In genomic region chr6:356828-357251, GRCh38 we compare ENCODE assay signal across 11 cellular contexts. TPM values are rescaled to one million over a fixed set of nuclear protein-coding genes. Genes with fewer than 3 reads are reported as not detected.
DNase-seq lines count a peak whose midpoint lies in the region; ATAC-seq and TF ChIP-seq lines count a peak whose summit lies in the region.
"Had no signal": no experiment of that assay in that cellular context is flagged by ENCODE, and none has a peak within 500 bp of the region (broad histone marks: within the 10 kb centered on the region; RNA-seq: fewer than 3 reads in every experiment).

No MANE protein-coding gene starts in this region.

- H3K4me2 ChIP-seq in hepatocyte, result no peak overlapping the region

- H3K27me3 Mint-ChIP-seq in naive thymus-derived CD4-positive, alpha-beta T cell, result no peaks in the 10 kb centered on the region

- no peak overlapping the region for H3K4me3 ChIP-seq in hepatocyte
- no peak overlapping the region for H3K4me3 ChIP-seq in naive thymus-derived CD4-positive, alpha-beta T cell (ENCODE audit: low read length)
- H3K4me3 ChIP-seq: HAP-1 had no signal

- no peaks in the 10 kb centered on the region for H4K20me1 ChIP-seq in hepatocyte (ENCODE audit: insufficient read depth, poor library complexity, severe bottlenecking)

- H3K27ac ChIP-seq in hepatocyte, result no peak overlapping the region
- no peak overlapping the region for H3K27ac ChIP-seq in naive thymus-derived CD4-positive, alpha-beta T cell (ENCODE audit: low read depth, low read length)

- WGBS in hepatocyte (ENCODE audit: low lambda C conversion rate, missing lambda C conversion rate), result 81% methylated on average over 11 of the region's 11 CpGs

- no peaks in the 10 kb centered on the region for H3K9me2 ChIP-seq in hepatocyte (replicated peaks; ENCODE audit: insufficient read depth)

- no peaks in the 10 kb centered on the region for H3K79me2 ChIP-seq in hepatocyte

- no peaks in the 10 kb centered on the region for H3K9me3 ChIP-seq in hepatocyte (ENCODE audit: low read depth)
- H3K9me3 ChIP-seq in naive thymus-derived CD4-positive, alpha-beta T cell (ENCODE audit: control insufficient read depth in 2 of 3, low read length in 3 of 3), result no peaks in the 10 kb centered on the region

- DNase-seq in germinal center (ENCODE audit: low spot score) (peak; percentile 75), hepatocyte (ENCODE audit: low spot score) (no peak), AG08395 (ENCODE audit: low spot score) (no peak)
- DNase-seq in naive thymus-derived CD4-positive, alpha-beta T cell, result no peak

- H3K27me3 ChIP-seq in hepatocyte, result no peaks in the 10 kb centered on the region
- H3K27me3 ChIP-seq in naive thymus-derived CD4-positive, alpha-beta T cell (ENCODE audit: control insufficient read depth in 2 of 2, insufficient read depth in 2 of 2, low read length in 2 of 2), result no peaks in the 10 kb centered on the region

- H3K36me3 ChIP-seq in hepatocyte (replicated peaks; ENCODE audit: insufficient read depth, low read depth), result no peaks in the 10 kb centered on the region
- no peaks in the 10 kb centered on the region for H3K36me3 ChIP-seq in naive thymus-derived CD4-positive, alpha-beta T cell (ENCODE audit: control insufficient read depth in 2 of 3, insufficient read depth in 3 of 3, low read length in 3 of 3)
- H3K36me3 ChIP-seq: HAP-1 had no signal

- intact Hi-C loops in naive thymus-derived CD4-positive, alpha-beta T cell (cut with micrococcal nuclease), result no loop called here

- TF ChIP-seq CTCF in hepatocyte (IDR thresholded peaks at IDR 0.05; ENCODE audit: poor library complexity), result no peak

- H3K27ac Mint-ChIP-seq in naive thymus-derived CD4-positive, alpha-beta T cell, result no peak overlapping the region

- H3K4me3 Mint-ChIP-seq in naive thymus-derived CD4-positive, alpha-beta T cell, result no peak overlapping the region

- peaks cover 0 to 7% (median 0%) of the 10 kb centered on the region in 5 donors for H3K36me3 Mint-ChIP-seq in naive thymus-derived CD4-positive, alpha-beta T cell

- no peak overlapping the region for H2AFZ ChIP-seq in hepatocyte

- H3K4me1 Mint-ChIP-seq in naive thymus-derived CD4-positive, alpha-beta T cell, result peaks cover 0 to 17% (median 0%) of the 10 kb centered on the region in 7 donors

- peaks cover 0 to 5% (median 0%) of the 10 kb centered on the region in 11 donors for H3K9me3 Mint-ChIP-seq in naive thymus-derived CD4-positive, alpha-beta T cell

- CTCF ChIA-PET in naive thymus-derived CD4-positive, alpha-beta T cell (lab: Charles Lee), result no interaction called here

- POLR2A ChIA-PET in naive thymus-derived CD4-positive, alpha-beta T cell (lab: Charles Lee), result no interaction called here

- ATAC-seq in GM18498 (IDR thresholded peaks at IDR 0.05; ENCODE audit: unreplicated experiment) (peak; percentile 42), GM19395 (IDR thresholded peaks at IDR 0.05; ENCODE audit: unreplicated experiment) (peak; percentile 53), HG02981 (IDR thresholded peaks at IDR 0.05; ENCODE audit: unreplicated experiment) (peak; percentile 39), HG02973 (IDR thresholded peaks at IDR 0.05; ENCODE audit: unreplicated experiment) (no peak)
- ATAC-seq in naive thymus-derived CD4-positive, alpha-beta T cell, result no peak

- no peaks in the 10 kb centered on the region for H3K4me1 ChIP-seq in hepatocyte (ENCODE audit: insufficient read depth)
- H3K4me1 ChIP-seq in naive thymus-derived CD4-positive, alpha-beta T cell (ENCODE audit: control insufficient read depth in 2 of 2, insufficient read depth in 2 of 2, low read length in 2 of 2), result no peaks in the 10 kb centered on the region
- H3K4me1 ChIP-seq: HAP-1 had no signal

RNA-seq across cellular contexts. Expression of gene IRF4, which starts 34.7 kb away (rescaled TPM):
- 0.23 and 0.44 TPM in 2 replicates for total RNA-seq in hepatocyte
- 0.02 TPM in 1 of 2 replicates, not detected in the other for polyA plus RNA-seq in hepatocyte
- total RNA-seq in naive thymus-derived CD4-positive, alpha-beta T cell, result 100 to 1,000 TPM in 1 of 5 experiments, 10 to 100 TPM in 4; 11.8 to 175 (median 27.1) TPM
- polyA plus RNA-seq in naive thymus-derived CD4-positive, alpha-beta T cell, result 1 to 10 TPM; 3.2 to 8.2 TPM
- total RNA-seq: LHCN-M2, renal cortical epithelial cell had no signal

Comparison
In these comparisons a context has a peak if more than half of its experiments do, and no peak if none do; other contexts are left out.
1. ATAC-seq: peak in GM18498 (single experiment), GM19395 (single experiment) and HG02981 (single experiment); none in HG02973 (single experiment) and naive thymus-derived CD4-positive, alpha-beta T cell (single experiment).